Comparison of ENCODE assay signal across 20 cellular contexts in the genomic region with DNA sequence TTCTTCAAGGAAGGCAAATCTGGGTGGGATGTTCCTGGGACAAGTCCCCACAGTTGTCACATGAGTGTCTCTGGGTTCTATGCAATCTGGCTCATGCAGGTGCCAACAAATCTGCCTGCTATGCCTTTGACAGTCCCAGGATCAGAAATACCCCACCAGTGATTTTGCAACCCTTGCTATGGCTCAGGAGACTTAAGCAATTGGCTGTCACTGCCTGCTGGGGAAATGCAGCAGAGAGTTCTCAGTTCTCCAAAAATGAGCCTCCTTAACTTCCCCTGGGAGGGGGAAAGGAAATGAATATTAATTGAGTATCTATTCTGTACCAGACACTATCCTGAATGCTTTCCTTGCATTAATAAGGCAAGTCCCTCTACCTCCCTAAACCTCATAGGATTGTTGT. TPM values are rescaled to one million over a fixed set of nuclear protein-coding genes. Genes with fewer than 3 reads are reported as not detected.
DNase-seq lines count a peak whose midpoint lies in the region; ATAC-seq, FAIRE-seq and TF ChIP-seq lines count a peak whose summit lies in the region.
"Had no signal": no experiment of that assay in that cellular context is flagged by ENCODE, and none has a peak within 500 bp of the region (broad histone marks: within the 10 kb centered on the region; RNA-seq: fewer than 3 reads in every experiment).

No MANE protein-coding gene starts in this region.

- no TSS peak for BruUV-seq in GM12878 (replicated peaks; lab: Mats Ljungman, UMichigan)

- ATAC-seq in GM12878: no peak
- no peak for ATAC-seq in activated CD8-positive, alpha-beta T cell treated with anti-CD3 and anti-CD28 coated beads, Interleukin-2, amount 10 ng/mL, durations not matched to agents 7 days and 5 days

- H3K27me3 ChIP-seq in GM12878 (replicated peaks in 1 of 2; ENCODE audit: control insufficient read depth in 2 of 2, insufficient read depth in 2 of 2, low read length in 1 of 2): no peaks in the 10 kb centered on the region; a peak in 2 of 4 replicates

- CTCF ChIA-PET in GM12878 (lab: Yijun Ruan, JAX): interaction anchor here (1.0 to 1.3 kb wide), 3 partner anchors 13 to 22 kb away, joined by 3 to 4 read pairs (median 4); no protein-coding TSS in a partner anchor
- CTCF ChIA-PET in activated CD8-positive, alpha-beta T cell treated with anti-CD3 and anti-CD28 coated beads, Interleukin-2, amount 10 ng/mL, durations not matched to agents 7 days and 5 days (lab: Charles Lee): no interaction called here

- DNase-seq in SIG-M5 treated with dmso at 0.1 percent for 504 hours (lab: John Stamatoyannopoulos, UW; ENCODE audit: unreplicated experiment) (peak; percentile 63), SIG-M5 (lab: John Stamatoyannopoulos, UW) (no peak), NOMO-1 (lab: John Stamatoyannopoulos, UW; ENCODE audit: unreplicated experiment in 2 of 2) (peak; percentile 58 to 84), GM12878 (ENCODE audit: low read depth, low spot score) (no peak), ureter (ENCODE audit: low spot score) (peak; percentile 30), GOT3 (lab: John Stamatoyannopoulos, UW) (no peak), A172 (ENCODE audit: low spot score) (no peak)
- DNase-seq in activated CD8-positive, alpha-beta T cell treated with anti-CD3 and anti-CD28 coated beads, Interleukin-2, amount 10 ng/mL, durations not matched to agents 7 days and 5 days: no peak
- DNase-seq: HCEC 1CT, Kasumi-1, MM.1S, NCI-H1436 treated with DMSO at 0.1 percent for 48 hours, NCI-H2081, NCI-H510A treated with DMSO at 0.1 percent for 48 hours, NCI-H82, SHP77 treated with DMSO at 0.1 percent for 48 hours had no signal

- FAIRE-seq in GM12878 (lab: Jason Lieb, UNC): no peak

- H3K4me3 Mint-ChIP-seq in activated CD8-positive, alpha-beta T cell treated with anti-CD3 and anti-CD28 coated beads, Interleukin-2, amount 10 ng/mL, durations not matched to agents 7 days and 5 days: no peak overlapping the region
- H3K4me3 Mint-ChIP-seq: IgD-negative memory B cell had no signal

- H3K4me1 Mint-ChIP-seq in activated CD8-positive, alpha-beta T cell treated with anti-CD3 and anti-CD28 coated beads, Interleukin-2, amount 10 ng/mL, durations not matched to agents 7 days and 5 days (ENCODE audit: low read depth): no peaks in the 10 kb centered on the region
- H3K4me1 Mint-ChIP-seq: IgD-negative memory B cell had no signal

- H3K9me3 ChIP-seq in GM12878 (replicated peaks; ENCODE audit: control insufficient read depth, insufficient read depth, low read length): no peaks in the 10 kb centered on the region

- TF ChIP-seq POLR2A in GM12878 (IDR thresholded peaks at IDR 0.05; ENCODE audit: low read depth, low read length): no peak

- no peak overlapping the region for H3K27ac Mint-ChIP-seq in activated CD8-positive, alpha-beta T cell treated with anti-CD3 and anti-CD28 coated beads, Interleukin-2, amount 10 ng/mL, durations not matched to agents 7 days and 5 days
- H3K27ac Mint-ChIP-seq: IgD-negative memory B cell had no signal

- no peaks in the 10 kb centered on the region for H3K36me3 ChIP-seq in GM12878 (ENCODE audit: control insufficient read depth in 2 of 2, insufficient read depth in 2 of 2, low read length in 1 of 2)

- in situ Hi-C loops in GM12878 (cut with MboI): no loop called here

- TF ChIP-seq EP300 in GM12878 (IDR thresholded peaks at IDR 0.05; ENCODE audit: borderline replicate concordance in 1 of 2, control insufficient read depth in 1 of 2, low read depth in 2 of 2, low read length in 2 of 2): no peak

- POLR2A ChIA-PET in GM12878 (lab: Charles Lee): no interaction called here
- POLR2A ChIA-PET in activated CD8-positive, alpha-beta T cell treated with anti-CD3 and anti-CD28 coated beads, Interleukin-2, amount 10 ng/mL, durations not matched to agents 7 days and 5 days (lab: Charles Lee): no interaction called here

- H3K4me1 ChIP-seq in GM12878 (ENCODE audit: control insufficient read depth, insufficient read depth, low read length): peaks cover 6% of the 10 kb centered on the region

- H3K36me3 Mint-ChIP-seq in activated CD8-positive, alpha-beta T cell treated with anti-CD3 and anti-CD28 coated beads, Interleukin-2, amount 10 ng/mL, durations not matched to agents 7 days and 5 days (ENCODE audit: low read depth): no peaks in the 10 kb centered on the region
- H3K36me3 Mint-ChIP-seq: IgD-negative memory B cell had no signal

- RAD21 ChIA-PET in GM12878 (lab: Charles Lee; ENCODE audit: unreplicated experiment): interaction anchor here (1.3 kb wide), 1 partner anchor 831 kb away, joined by 3 read pairs; no protein-coding TSS in a partner anchor

- H3K27me3 Mint-ChIP-seq in activated CD8-positive, alpha-beta T cell treated with anti-CD3 and anti-CD28 coated beads, Interleukin-2, amount 10 ng/mL, durations not matched to agents 7 days and 5 days (ENCODE audit: low read depth): no peaks in the 10 kb centered on the region

- H4K20me1 ChIP-seq in GM12878 (ENCODE audit: control insufficient read depth, insufficient read depth): no peaks in the 10 kb centered on the region

- H3K27ac ChIP-seq in GM12878 (ENCODE audit: control insufficient read depth, insufficient read depth): no peak overlapping the region
- H3K27ac ChIP-seq: 22Rv1, C4-2B had no signal

- H3K9ac ChIP-seq in GM12878 (ENCODE audit: control insufficient read depth, insufficient read depth, low read length): no peak overlapping the region

- H3K4me2 ChIP-seq in GM12878 (ENCODE audit: control insufficient read depth, insufficient read depth): no peak overlapping the region

- intact Hi-C loops in GM12878 (cut with micrococcal nuclease; ENCODE audit: unreplicated experiment): no loop called here

- no peaks in the 10 kb centered on the region for H3K79me2 ChIP-seq in GM12878 (ENCODE audit: control insufficient read depth, insufficient read depth, low read length)

- H3K9me3 Mint-ChIP-seq in activated CD8-positive, alpha-beta T cell treated with anti-CD3 and anti-CD28 coated beads, Interleukin-2, amount 10 ng/mL, durations not matched to agents 7 days and 5 days (ENCODE audit: insufficient read depth): no peaks in the 10 kb centered on the region

- SMC1A ChIA-PET in GM12878 (lab: Charles Lee; ENCODE audit: uncharacterized antibody, unreplicated experiment): interaction anchor here (1.2 to 1.3 kb wide), 2 partner anchors 11 to 78 kb away, joined by 3 to 4 read pairs; no protein-coding TSS in a partner anchor

- TF ChIP-seq RAD21 in GM12878 (IDR thresholded peaks at IDR 0.05; ENCODE audit: insufficient read depth, low read depth, low read length): no peak

- H2AFZ ChIP-seq in GM12878 (ENCODE audit: control insufficient read depth, low read depth, low read length): no peak overlapping the region

- TF ChIP-seq CTCF in GM12878 (IDR thresholded peaks at IDR 0.05 in 2 of 3, conservative IDR thresholded peaks at IDR 0.05 in 1 of 3; ENCODE audit: control insufficient read depth in 2 of 3, extremely low read depth in 1 of 3, insufficient read depth in 1 of 3, low read depth in 3 of 3, low read length in 3 of 3): no peak

- no peak overlapping the region for H3K4me3 ChIP-seq in GM12878

TF ChIP-seq in GM12878, 131 proteins besides CTCF, POLR2A, EP300 and RAD21:
- TF ChIP-seq SPI1 (IDR thresholded peaks at IDR 0.05; ENCODE audit: borderline replicate concordance, insufficient read depth, low read depth, low read length): peak; percentile 27; the same call in 1 of the 2 replicates
- TF ChIP-seq ETV6 (conservative IDR thresholded peaks at IDR 0.05 in 1 of 2, IDR thresholded peaks at IDR 0.05 in 1 of 2; ENCODE audit: borderline replicate concordance in 1 of 2, low read depth in 1 of 2): no peak

RNA-seq across cellular contexts. Expression of a gene that starts 30.3 kb away (rescaled TPM):
- 0.17 TPM in 1 of 2 replicates, not detected in the other for total RNA-seq in GM12878 (2013; cell fraction: nucleolus; rRNA removed)
- total RNA-seq in GM12878 (2014; rRNA removed) (not detected in 2 replicates), GM12878 (2014; rRNA removed; fragmentation: Illumina TruSeq; extraction: Trizol) (not detected in 2 replicates), GM12878 (2021) (not detected in 2 replicates), ureter (17.3 TPM)
- not detected for polyA plus RNA-seq in GM12878 (2011; ENCODE audit: low read depth)
- polyA plus RNA-seq in GM12878 (2011; rRNA removed) (0.01 TPM in 1 of 2 replicates, not detected in the other), GM12878 (2014; fragmentation: Illumina TruSeq; extraction: Trizol) (0.01 TPM in 1 of 2 replicates, not detected in the other), GM12878 (2014; fragmentation: Nextera tagmentation; extraction: Ambion mirVana) (not detected), GM12878 (2014; rRNA removed) (not detected in 2 replicates), GM12878 (2016; fragmentation: Nextera tagmentation; extraction: Ambion mirVana) (under 1 TPM in 1 of 2 experiments, not detected in 1; 0.08 TPM)
- polyA plus RNA-seq in GM12878 (2011; cell fraction: cytosol; rRNA removed): not detected in 2 replicates
- 0.03 TPM in 1 of 2 replicates, not detected in the other for polyA plus RNA-seq in GM12878 (2011; cell fraction: nucleus; rRNA removed)
- polyA plus RNA-seq in GM12878 (2012): 0.03 TPM in 1 of 2 replicates, not detected in the other
- polyA minus RNA-seq in GM12878 (2011; rRNA and poly(A)+ RNA removed): 0.10 TPM in 1 of 2 replicates, not detected in the other
- not detected in 2 replicates for polyA minus RNA-seq in GM12878 (2011; cell fraction: cytosol; rRNA and poly(A)+ RNA removed)
- 0.10 TPM in 1 of 2 replicates, not detected in the other for polyA minus RNA-seq in GM12878 (2011; cell fraction: nucleus; rRNA and poly(A)+ RNA removed)
- under 1 TPM in 1 of 2 experiments, not detected in 1; 0.08 TPM for total RNA-seq in activated CD8-positive, alpha-beta T cell treated with anti-CD3 and anti-CD28 coated beads, Interleukin-2, amount 10 ng/mL, durations not matched to agents 7 days and 5 days
- 0.36 and 0.62 TPM in 2 replicates for total RNA-seq in A172 (2014; rRNA removed; shearing (Covaris generic))
- total RNA-seq: OCI-LY7 had no signal
- polyA plus RNA-seq: IgD-negative memory B cell had no signal

Comparison
In these comparisons a context has a peak if more than half of its experiments do, and no peak if none do; other contexts are left out.
1. DNase-seq: peak in SIG-M5 treated with dmso at 0.1 percent for 504 hours (single experiment), NOMO-1 (2 of 2) and ureter (single experiment); none in SIG-M5 (single experiment), GM12878 (single experiment), GOT3 (single experiment), activated CD8-positive, alpha-beta T cell treated with anti-CD3 and anti-CD28 coated beads, Interleukin-2, amount 10 ng/mL, durations not matched to agents 7 days and 5 days (single experiment) and A172 (single experiment).
2. RNA of a gene that starts 30.3 kb away (total RNA-seq): 17.3 TPM in ureter (single experiment); 0.36 to 0.62 TPM in A172, 0.08 TPM in activated CD8-positive, alpha-beta T cell treated with anti-CD3 and anti-CD28 coated beads, Interleukin-2, amount 10 ng/mL, durations not matched to agents 7 days and 5 days and 0.17 TPM in GM12878; every median in the first group is over 10 times any median in the second.